In the genomic region with DNA sequence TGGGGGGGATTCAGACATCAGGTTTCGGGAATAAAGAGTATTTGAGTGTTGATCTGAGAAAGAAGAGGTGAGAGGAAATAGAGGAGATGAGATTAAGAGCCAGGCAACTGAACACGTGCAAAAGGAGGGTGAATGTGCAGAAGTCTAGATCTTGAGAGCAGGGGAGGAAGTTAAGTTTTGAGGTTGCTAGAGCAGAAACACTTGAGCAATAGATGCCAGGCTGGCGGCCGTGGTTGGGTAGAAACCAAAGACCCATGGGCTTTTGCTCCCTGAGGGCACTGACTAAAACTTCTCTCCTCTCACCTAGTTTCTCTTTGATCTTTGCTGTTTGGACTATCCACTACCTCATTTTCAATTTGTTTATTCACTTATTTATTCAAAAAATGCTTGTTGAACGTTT, we compare ENCODE assay signal across 11 cellular contexts.
A peak's percentile ranks its signal among the peaks of the same experiment; 100 is the strongest.
DNase-seq lines count a peak whose midpoint lies in the region; ATAC-seq lines count a peak whose summit lies in the region.
"Had no signal": no experiment of that assay in that cellular context is flagged by ENCODE, and none has a peak within 500 bp of the region (broad histone marks: within the 10 kb centered on the region; RNA-seq: fewer than 3 reads in every experiment).

No MANE protein-coding gene starts in this region.

- H3K4me1 ChIP-seq in trophoblast cell (ENCODE audit: control insufficient read depth in 1 of 2, insufficient read depth in 2 of 2, low read length in 2 of 2): no peaks in the 10 kb centered on the region

- DNase-seq in Ammon's horn (ENCODE audit: low spot score) (peak; percentile 36), KBM-7 (peak; percentile 54), MG63 (no peak), trophoblast cell (no peak)
- no peak for DNase-seq in central memory CD4-positive, alpha-beta T cell
- DNase-seq: NCI-H1417 treated with DMSO at 0.1 percent for 48 hours had no signal

- ATAC-seq in GM18867 (IDR thresholded peaks at IDR 0.05; ENCODE audit: unreplicated experiment) (peak; percentile 64), GM21515 (IDR thresholded peaks at IDR 0.05; ENCODE audit: unreplicated experiment) (no peak)
- peak; percentile 73 for ATAC-seq in activated T-helper 17 cell treated with anti-CD3 and anti-CD28 coated beads, Interleukin-2, amount 50 U/mL, for 72 hours (replicated peaks)

- H3K9me3 ChIP-seq in MG63: no peaks in the 10 kb centered on the region
- H3K9me3 ChIP-seq in trophoblast cell (ENCODE audit: insufficient read depth, low read depth, low read length): no peaks in the 10 kb centered on the region

- no peak overlapping the region for H4K8ac ChIP-seq in trophoblast cell (ENCODE audit: low read depth, low read length)

- H3K27me3 ChIP-seq in MG63: no peaks in the 10 kb centered on the region
- no peaks in the 10 kb centered on the region for H3K27me3 ChIP-seq in trophoblast cell (ENCODE audit: insufficient read depth, low read length)

- H3K18ac ChIP-seq in trophoblast cell (ENCODE audit: low read length): no peak overlapping the region

- no peak overlapping the region for H2BK12ac ChIP-seq in trophoblast cell (ENCODE audit: low read length)

- no peak overlapping the region for H3K23ac ChIP-seq in trophoblast cell (ENCODE audit: low read length)

- H3K36me3 ChIP-seq in MG63 (no peaks in the 10 kb centered on the region), trophoblast cell (ENCODE audit: control insufficient read depth in 1 of 2, insufficient read depth in 2 of 2, low read length in 2 of 2) (no peaks in the 10 kb centered on the region)

- WGBS in trophoblast cell (ENCODE audit: extremely low coverage, insufficient coverage, insufficient read length): 100% methylated on average over 1 of the region's 5 CpGs

- no peak overlapping the region for H3K4ac ChIP-seq in trophoblast cell (ENCODE audit: low read depth, low read length)

- H3K14ac ChIP-seq in trophoblast cell (ENCODE audit: low read length): no peak overlapping the region

- no peak overlapping the region for H3K4me3 Mint-ChIP-seq in activated T-helper 17 cell treated with anti-CD3 and anti-CD28 coated beads, Interleukin-2, amount 50 U/mL, for 72 hours
- H3K4me3 Mint-ChIP-seq: CD8-positive, alpha-beta memory T cell had no signal

- H2BK5ac ChIP-seq in trophoblast cell (ENCODE audit: low read depth, low read length, poor library complexity): no peak overlapping the region

- H3K4me1 Mint-ChIP-seq in activated T-helper 17 cell treated with anti-CD3 and anti-CD28 coated beads, Interleukin-2, amount 50 U/mL, for 72 hours: peaks cover 10% of the 10 kb centered on the region

- no peaks in the 10 kb centered on the region for H3K27me3 Mint-ChIP-seq in activated T-helper 17 cell treated with anti-CD3 and anti-CD28 coated beads, Interleukin-2, amount 50 U/mL, for 72 hours
- H3K27me3 Mint-ChIP-seq: CD8-positive, alpha-beta memory T cell had no signal

- no peak overlapping the region for H3K4me2 ChIP-seq in trophoblast cell (ENCODE audit: low read length)

- in situ Hi-C loops in KBM-7 (cut with MboI; ENCODE audit: low pct_unique_long_range_greater_than_20kb, low sequenced_read_pairs): no loop called here

- no peak overlapping the region for H2BK120ac ChIP-seq in trophoblast cell (ENCODE audit: insufficient read depth, low read length, poor library complexity)

- no peaks in the 10 kb centered on the region for H3K79me2 ChIP-seq in trophoblast cell (ENCODE audit: control insufficient read depth, insufficient read depth, low read length, poor library complexity)

- H4K12ac ChIP-seq in trophoblast cell (ENCODE audit: low read depth, low read length): no peak overlapping the region

- no peak overlapping the region for H3K9ac ChIP-seq in trophoblast cell (ENCODE audit: low read length)

- H2AK5ac ChIP-seq in trophoblast cell (ENCODE audit: low read length): no peak overlapping the region

- H3K36me3 Mint-ChIP-seq in activated T-helper 17 cell treated with anti-CD3 and anti-CD28 coated beads, Interleukin-2, amount 50 U/mL, for 72 hours (ENCODE audit: low read depth): no peaks in the 10 kb centered on the region

- no peak overlapping the region for H4K91ac ChIP-seq in trophoblast cell (ENCODE audit: low read depth, low read length)

- H2AFZ ChIP-seq in trophoblast cell (ENCODE audit: insufficient read depth, low read length, poor library complexity): no peak overlapping the region

- H3K27ac ChIP-seq in trophoblast cell (ENCODE audit: low read depth, low read length): no peak overlapping the region
- H3K27ac ChIP-seq: SK-N-MC had no signal

- H3K4me3 ChIP-seq in MG63 (no peak overlapping the region), trophoblast cell (ENCODE audit: low read depth, low read length) (no peak overlapping the region)
- H3K4me3 ChIP-seq: SK-N-MC had no signal

- H3K79me1 ChIP-seq in trophoblast cell (ENCODE audit: low read length): no peaks in the 10 kb centered on the region

- no peak overlapping the region for H3K27ac Mint-ChIP-seq in activated T-helper 17 cell treated with anti-CD3 and anti-CD28 coated beads, Interleukin-2, amount 50 U/mL, for 72 hours
- H3K27ac Mint-ChIP-seq: CD8-positive, alpha-beta memory T cell had no signal

- no peaks in the 10 kb centered on the region for H3K9me3 Mint-ChIP-seq in activated T-helper 17 cell treated with anti-CD3 and anti-CD28 coated beads, Interleukin-2, amount 50 U/mL, for 72 hours
- H3K9me3 Mint-ChIP-seq: CD8-positive, alpha-beta memory T cell had no signal

Comparison
In these comparisons a context has a peak if more than half of its experiments do, and no peak if none do; other contexts are left out.
1. DNase-seq: peak in Ammon's horn (single experiment) and KBM-7 (single experiment); none in MG63 (single experiment), central memory CD4-positive, alpha-beta T cell (single experiment) and trophoblast cell (0 of 2).